Comparison of ENCODE assay signal across 9 cellular contexts in the genomic region with DNA sequence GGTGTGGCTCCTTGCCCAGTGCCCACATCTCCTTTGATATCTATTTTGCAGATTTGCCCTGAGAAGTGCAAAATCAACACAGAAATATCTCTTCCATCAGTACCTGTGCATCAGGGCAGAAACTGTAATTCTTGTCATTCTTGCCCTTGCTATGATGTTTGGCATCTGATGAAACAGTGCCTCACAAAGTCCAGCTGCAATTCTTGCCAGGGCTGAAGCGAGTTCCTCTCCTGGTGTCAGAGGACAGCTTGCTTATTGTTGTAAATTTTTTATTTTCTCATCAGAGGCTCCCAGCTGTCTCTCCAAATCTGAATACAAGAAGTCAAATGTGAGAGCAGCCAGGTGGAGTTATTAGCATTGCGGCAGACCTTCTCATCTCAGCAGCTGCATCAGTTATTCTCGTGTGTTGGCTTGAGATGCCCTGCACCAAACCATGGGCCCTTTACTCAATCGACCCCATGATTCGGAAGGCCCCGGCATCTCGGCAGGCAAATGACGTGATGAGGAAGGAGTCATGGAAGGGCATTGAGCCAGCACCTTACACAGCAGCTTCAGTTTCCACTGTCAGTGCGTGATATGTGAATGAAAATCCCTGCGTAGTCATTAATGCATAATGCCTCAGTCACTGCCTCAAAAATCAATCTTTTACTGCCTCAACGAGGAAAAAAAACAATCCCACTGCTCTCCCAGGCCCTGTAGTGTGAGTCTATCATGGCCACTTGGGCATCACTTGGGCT.
DNase-seq lines count a peak whose midpoint lies in the region; ATAC-seq and TF ChIP-seq lines count a peak whose summit lies in the region.
"Had no signal": no experiment of that assay in that cellular context is flagged by ENCODE, and none has a peak within 500 bp of the region (broad histone marks: within the 10 kb centered on the region; RNA-seq: fewer than 3 reads in every experiment).

No MANE protein-coding gene starts in this region.

- H3K4me2 ChIP-seq in MM.1S (ENCODE audit: low read depth, low read length) (peak overlapping the region; percentile 9; the same call in 1 of the 2 replicates), mesenchymal stem cell (ENCODE audit: low read length, poor library complexity, severe bottlenecking) (no peak overlapping the region)

- H4K20me1 ChIP-seq in MM.1S (ENCODE audit: insufficient read depth, low read length), result no peaks in the 10 kb centered on the region

- no peak overlapping the region for H2BK15ac ChIP-seq in mesenchymal stem cell (ENCODE audit: low read depth, poor library complexity, severe bottlenecking)

- TF ChIP-seq CTCF in AG10803 (conservative IDR thresholded peaks at IDR 0.05; ENCODE audit: low read length) (no peak), MM.1S (IDR thresholded peaks at IDR 0.05; ENCODE audit: low read length) (no peak), cardiac fibroblast (IDR thresholded peaks at IDR 0.05; ENCODE audit: low read depth, low read length) (no peak), esophagus squamous epithelium (IDR thresholded peaks at IDR 0.05) (no peak), body of pancreas (IDR thresholded peaks at IDR 0.05) (no peak)

- H3K9ac ChIP-seq in MM.1S (ENCODE audit: low read length) (no peak overlapping the region), mesenchymal stem cell (ENCODE audit: low read length) (peak overlapping the region; percentile 70)

- H2AK5ac ChIP-seq in mesenchymal stem cell (ENCODE audit: low read length, severe bottlenecking), result no peak overlapping the region

- no peak for ATAC-seq in body of pancreas

- H3K9me3 ChIP-seq in MM.1S (replicated peaks; ENCODE audit: insufficient read depth, low read length) (no peaks in the 10 kb centered on the region), mesenchymal stem cell (ENCODE audit: control insufficient read depth, low read length) (no peaks in the 10 kb centered on the region), esophagus squamous epithelium (no peaks in the 10 kb centered on the region), body of pancreas (no peaks in the 10 kb centered on the region)

- H3K27ac ChIP-seq in MM.1S (ENCODE audit: low read length), result peak overlapping the region; percentile 31; the same call in 1 of the 2 replicates
- H3K27ac ChIP-seq in mesenchymal stem cell (ENCODE audit: low read length, poor library complexity, severe bottlenecking), result no peak overlapping the region
- no peak overlapping the region for H3K27ac ChIP-seq in esophagus squamous epithelium
- H3K27ac ChIP-seq in body of pancreas, result no peak overlapping the region

- TF ChIP-seq POLR2A in esophagus squamous epithelium (IDR thresholded peaks at IDR 0.05) (no peak), body of pancreas (IDR thresholded peaks at IDR 0.05) (no peak)

- intact Hi-C loops in esophagus squamous epithelium (cut with DNase I) (no loop called here), body of pancreas (cut with DNase I) (no loop called here)

- no peak overlapping the region for H4K8ac ChIP-seq in mesenchymal stem cell (ENCODE audit: low read length)

- H3K27me3 ChIP-seq in MM.1S (replicated peaks; ENCODE audit: insufficient read depth, low read length), result no peaks in the 10 kb centered on the region
- H3K27me3 ChIP-seq in mesenchymal stem cell (ENCODE audit: control insufficient read depth in 1 of 2, insufficient read depth in 1 of 2, low read length in 2 of 2), result no peaks in the 10 kb centered on the region
- H3K27me3 ChIP-seq in esophagus squamous epithelium, result no peaks in the 10 kb centered on the region
- H3K27me3 ChIP-seq in body of pancreas, result no peaks in the 10 kb centered on the region

- H4K91ac ChIP-seq in mesenchymal stem cell (ENCODE audit: low read length), result no peak overlapping the region

- H3K4me1 ChIP-seq in MM.1S (ENCODE audit: low read length) (peaks cover 31% of the 10 kb centered on the region), mesenchymal stem cell (ENCODE audit: control insufficient read depth, insufficient read depth, low read depth, low read length) (no peaks in the 10 kb centered on the region), esophagus squamous epithelium (peaks cover 0 to 16% (median 0%) of the 10 kb centered on the region in 3 donors), body of pancreas (peaks cover 18% of the 10 kb centered on the region)

- no peak overlapping the region for H2BK12ac ChIP-seq in mesenchymal stem cell (ENCODE audit: low read length in 2 of 2)

- H3K4me3 ChIP-seq in AG10803 (ENCODE audit: low read length), result no peak overlapping the region
- no peak overlapping the region for H3K4me3 ChIP-seq in MM.1S (ENCODE audit: low read length)
- no peak overlapping the region for H3K4me3 ChIP-seq in cardiac fibroblast (replicated peaks in 1 of 2; ENCODE audit: low read depth in 2 of 2, low read length in 2 of 2)
- no peak overlapping the region for H3K4me3 ChIP-seq in mesenchymal stem cell (ENCODE audit: insufficient read depth in 1 of 2, low read depth in 1 of 2, low read length in 2 of 2)
- no peak overlapping the region for H3K4me3 ChIP-seq in esophagus squamous epithelium
- no peak overlapping the region for H3K4me3 ChIP-seq in body of pancreas
- H3K4me3 ChIP-seq: K562 had no signal

- no peak overlapping the region for H2BK120ac ChIP-seq in mesenchymal stem cell (ENCODE audit: low read depth, low read length)

- peak overlapping the region; percentile 22 for H2AFZ ChIP-seq in MM.1S (ENCODE audit: low read length)
- H2AFZ ChIP-seq in mesenchymal stem cell (ENCODE audit: low read depth, low read length), result no peak overlapping the region

- no peak overlapping the region for H2BK5ac ChIP-seq in mesenchymal stem cell (ENCODE audit: low read depth, low read length, poor library complexity, severe bottlenecking)

- no peak overlapping the region for H3K4ac ChIP-seq in mesenchymal stem cell (ENCODE audit: low read depth in 1 of 2, low read length in 2 of 2)

- WGBS in mesenchymal stem cell, result 92% methylated on average over 11 of the region's 11 CpGs
- WGBS in esophagus squamous epithelium, 2 donors, result 53 to 55% methylated on average over 10 of the region's 11 CpGs
- 64 to 78% methylated on average over 11 of the region's 11 CpGs for WGBS in body of pancreas, 2 donors

- DNase-seq in AG10803 (ENCODE audit: low read depth) (peak; percentile 78), MM.1S (no peak), cardiac fibroblast (ENCODE audit: low read depth in 2 of 2) (peak; percentile 79 to 86), mesenchymal stem cell (no peak), amniotic stem cell (lab: John Stamatoyannopoulos, UW) (no peak), esophagus squamous epithelium (lab: John Stamatoyannopoulos, UW) (no peak), body of pancreas (no peak), NCI-H226 (no peak)

- no peak overlapping the region for H3K18ac ChIP-seq in mesenchymal stem cell (ENCODE audit: low read depth in 1 of 2, low read length in 2 of 2)

- no peaks in the 10 kb centered on the region for H3K79me2 ChIP-seq in MM.1S (ENCODE audit: low read length)

- no peaks in the 10 kb centered on the region for H3K79me1 ChIP-seq in mesenchymal stem cell (replicated peaks; ENCODE audit: low read length, poor library complexity, severe bottlenecking)

- H3K9me2 ChIP-seq in MM.1S (replicated peaks; ENCODE audit: insufficient read depth, low read length), result no peaks in the 10 kb centered on the region

- H3K36me3 ChIP-seq in MM.1S (replicated peaks; ENCODE audit: insufficient read depth, low read length) (no peaks in the 10 kb centered on the region), mesenchymal stem cell (ENCODE audit: control insufficient read depth in 1 of 2, insufficient read depth in 2 of 2, low read depth in 1 of 2, low read length in 2 of 2) (no peaks in the 10 kb centered on the region), esophagus squamous epithelium (no peaks in the 10 kb centered on the region), body of pancreas (replicated peaks in 1 of 2; ENCODE audit: insufficient read depth in 1 of 2, low read depth in 2 of 2) (no peaks in the 10 kb centered on the region)

- no peak overlapping the region for H3K23ac ChIP-seq in mesenchymal stem cell (ENCODE audit: low read length in 2 of 2)

- H3F3A ChIP-seq in MM.1S (ENCODE audit: insufficient read depth, low read length), result no peaks in the 10 kb centered on the region

- no peak overlapping the region for H3K14ac ChIP-seq in mesenchymal stem cell (ENCODE audit: low read length in 2 of 2)

Comparison
In these comparisons a context has a peak if more than half of its experiments do, and no peak if none do; other contexts are left out.
1. DNase-seq: peak in AG10803 (single experiment) and cardiac fibroblast (2 of 2); none in MM.1S (single experiment), mesenchymal stem cell (single experiment), amniotic stem cell (single experiment), esophagus squamous epithelium (single experiment), body of pancreas (0 of 4) and NCI-H226 (single experiment).